Comparison of ENCODE assay signal across 8 cellular contexts in genomic region chr6:37207903-37208456, GRCh38. TPM values are rescaled to one million over a fixed set of nuclear protein-coding genes. Genes with fewer than 3 reads are reported as not detected.
A peak's percentile ranks its signal among the peaks of the same experiment; 100 is the strongest.
DNase-seq lines count a peak whose midpoint lies in the region; ATAC-seq and TF ChIP-seq lines count a peak whose summit lies in the region.

No MANE protein-coding gene starts in this region.

- H3K9me3 ChIP-seq in MM.1S (replicated peaks; ENCODE audit: insufficient read depth, low read length), result no peaks in the 10 kb centered on the region
- no peaks in the 10 kb centered on the region for H3K9me3 ChIP-seq in RWPE2 (ENCODE audit: severe bottlenecking)
- no peaks in the 10 kb centered on the region for H3K9me3 ChIP-seq in testis

- H3K27me3 ChIP-seq in MM.1S (replicated peaks; ENCODE audit: insufficient read depth, low read length), result no peaks in the 10 kb centered on the region
- no peaks in the 10 kb centered on the region for H3K27me3 ChIP-seq in RWPE2 (ENCODE audit: insufficient read depth, poor library complexity, severe bottlenecking)
- no peaks in the 10 kb centered on the region for H3K27me3 ChIP-seq in testis

- peak; percentile 86 for TF ChIP-seq CTCF in MM.1S (IDR thresholded peaks at IDR 0.05; ENCODE audit: low read length)
- TF ChIP-seq CTCF in RWPE2 (IDR thresholded peaks at IDR 0.05; ENCODE audit: poor library complexity, severe bottlenecking), result peak; percentile 78
- peak; percentile 61 to 68 (median 63) for TF ChIP-seq CTCF in testis (IDR thresholded peaks at IDR 0.05)

- H3K27ac Mint-ChIP-seq in activated T-helper 17 cell treated with anti-CD3 and anti-CD28 coated beads, Interleukin-2, amount 50 U/mL, for 72 hours, result peak overlapping the region; percentile 54

- H3K9ac ChIP-seq in MM.1S (ENCODE audit: low read length), result no peak overlapping the region

- H3K27ac ChIP-seq in MM.1S (ENCODE audit: low read length) (no peak overlapping the region), RWPE2 (ENCODE audit: poor library complexity, severe bottlenecking) (no peak overlapping the region), testis (no peak overlapping the region)

- H3K9me3 Mint-ChIP-seq in activated T-helper 17 cell treated with anti-CD3 and anti-CD28 coated beads, Interleukin-2, amount 50 U/mL, for 72 hours, result no peaks in the 10 kb centered on the region

- no peaks in the 10 kb centered on the region for H4K20me1 ChIP-seq in MM.1S (ENCODE audit: insufficient read depth, low read length)

- H3K4me1 ChIP-seq in MM.1S (ENCODE audit: low read length) (peaks cover 6% of the 10 kb centered on the region; the same call in 1 of the 2 replicates), RWPE2 (ENCODE audit: insufficient read depth, poor library complexity, severe bottlenecking) (peaks cover 11% of the 10 kb centered on the region), testis (no peaks in the 10 kb centered on the region)

- peak overlapping the region; percentile 54 for H3K4me3 Mint-ChIP-seq in activated T-helper 17 cell treated with anti-CD3 and anti-CD28 coated beads, Interleukin-2, amount 50 U/mL, for 72 hours

- no peak overlapping the region for H3K4me3 ChIP-seq in MM.1S (ENCODE audit: low read length)
- H3K4me3 ChIP-seq in RWPE2 (ENCODE audit: severe bottlenecking), result no peak overlapping the region
- no peak overlapping the region for H3K4me3 ChIP-seq in testis

- H3K79me2 ChIP-seq in MM.1S (ENCODE audit: low read length), result no peaks in the 10 kb centered on the region

- TF ChIP-seq POLR2A in testis (IDR thresholded peaks at IDR 0.05), result no peak

- H3K27me3 Mint-ChIP-seq in activated T-helper 17 cell treated with anti-CD3 and anti-CD28 coated beads, Interleukin-2, amount 50 U/mL, for 72 hours, result no peaks in the 10 kb centered on the region

- no peaks in the 10 kb centered on the region for H3F3A ChIP-seq in MM.1S (ENCODE audit: insufficient read depth, low read length)

- H2AFZ ChIP-seq in MM.1S (ENCODE audit: low read length), result peak overlapping the region; percentile 43

- H3K9me2 ChIP-seq in MM.1S (replicated peaks; ENCODE audit: insufficient read depth, low read length), result no peaks in the 10 kb centered on the region

- H3K4me1 Mint-ChIP-seq in activated T-helper 17 cell treated with anti-CD3 and anti-CD28 coated beads, Interleukin-2, amount 50 U/mL, for 72 hours, result peaks cover 42% of the 10 kb centered on the region

- no peaks in the 10 kb centered on the region for H3K36me3 ChIP-seq in MM.1S (replicated peaks; ENCODE audit: insufficient read depth, low read length)
- no peaks in the 10 kb centered on the region for H3K36me3 ChIP-seq in RWPE2 (ENCODE audit: low read depth)
- no peaks in the 10 kb centered on the region for H3K36me3 ChIP-seq in testis (ENCODE audit: low read depth, missing control alignments)

- H3K4me2 ChIP-seq in MM.1S (ENCODE audit: low read depth, low read length), result no peak overlapping the region

- intact Hi-C loops in testis (cut with DNase I; ENCODE audit: low total_unique reads), result no loop called here

- WGBS in testis, 2 donors, result 73 to 77% methylated on average over 7 of the region's 7 CpGs

- ATAC-seq in GM18868 (IDR thresholded peaks at IDR 0.05; ENCODE audit: unreplicated experiment), result peak; percentile 60
- peak; percentile 83 for ATAC-seq in RWPE2 (ENCODE audit: low read depth)
- peak; percentile 80 for ATAC-seq in activated T-helper 17 cell treated with anti-CD3 and anti-CD28 coated beads, Interleukin-2, amount 50 U/mL, for 72 hours (replicated peaks)

- no peaks in the 10 kb centered on the region for H3K36me3 Mint-ChIP-seq in activated T-helper 17 cell treated with anti-CD3 and anti-CD28 coated beads, Interleukin-2, amount 50 U/mL, for 72 hours (ENCODE audit: low read depth)

- DNase-seq in A172 (ENCODE audit: low spot score), result peak; percentile 71
- DNase-seq in MM.1S, result peak; percentile 86
- peak; percentile 78 for DNase-seq in RWPE2 (ENCODE audit: low spot score)
- peak; percentile 56 for DNase-seq in fibroblast of the conjunctiva (ENCODE audit: low read depth)
- peak; percentile 33 for DNase-seq in occipital lobe (lab: John Stamatoyannopoulos, UW)
- peak; percentile 91 for DNase-seq in testis

RNA-seq across cellular contexts. Expression of gene PIM1, which starts 38.0 kb away (rescaled TPM):
- 10.6 and 20.7 TPM in 2 replicates for total RNA-seq in A172 (2014; rRNA removed; shearing (Covaris generic))
- 100 to 1,000 TPM; 246 to 403 TPM for total RNA-seq in activated T-helper 17 cell treated with anti-CD3 and anti-CD28 coated beads, Interleukin-2, amount 50 U/mL, for 72 hours
- 22.8 TPM for total RNA-seq in occipital lobe
- total RNA-seq in testis, result 10 to 100 TPM; 20.4 to 30.8 TPM
- polyA plus RNA-seq in testis (ENCODE audit: insufficient read depth, low read depth, low replicate concordance), result 28.0 TPM

RNA-seq across cellular contexts. Expression of gene TBC1D22B, which starts 49.6 kb away (rescaled TPM):
- 3.4 and 4.2 TPM in 2 replicates for total RNA-seq in A172 (2014; rRNA removed; shearing (Covaris generic))
- 10 to 100 TPM; 11.4 to 12.2 TPM for total RNA-seq in activated T-helper 17 cell treated with anti-CD3 and anti-CD28 coated beads, Interleukin-2, amount 50 U/mL, for 72 hours
- total RNA-seq in occipital lobe, result 8.0 TPM
- total RNA-seq in testis, result 10 to 100 TPM; 25.6 to 36.4 TPM
- 23.1 TPM for polyA plus RNA-seq in testis (ENCODE audit: insufficient read depth, low read depth, low replicate concordance)

RNA-seq across cellular contexts. Expression of gene TMEM217, which starts 50.0 kb away (rescaled TPM):
- total RNA-seq in A172 (2014; rRNA removed; shearing (Covaris generic)), result 0.12 and 3.2 TPM in 2 replicates
- total RNA-seq in activated T-helper 17 cell treated with anti-CD3 and anti-CD28 coated beads, Interleukin-2, amount 50 U/mL, for 72 hours, result 1 to 10 TPM; 2.5 to 3.5 TPM
- total RNA-seq in occipital lobe (1.2 TPM), testis (10 to 100 TPM; 13.3 to 16.2 TPM)
- 46.5 TPM for polyA plus RNA-seq in testis (ENCODE audit: insufficient read depth, low read depth, low replicate concordance)

Comparison
In these comparisons a context has a peak if more than half of its experiments do, and no peak if none do; other contexts are left out.
1. DNase-seq: peak in every context shown above with its lines; median percentile 91 in testis; 86 in MM.1S; 78 in RWPE2; 71 in A172; 56 in fibroblast of the conjunctiva; 33 in occipital lobe.
2. RNA of gene PIM1, which starts 38.0 kb away (total RNA-seq): 246 to 403 TPM in activated T-helper 17 cell treated with anti-CD3 and anti-CD28 coated beads, Interleukin-2, amount 50 U/mL, for 72 hours; 20.4 to 30.8 TPM in testis, 22.8 TPM in occipital lobe (single experiment) and 10.6 to 20.7 TPM in A172; every median in the first group is over 4 times any median in the second.
3. Peak in every context shown above with its lines, with median percentiles within 50 percentile points of each other: ATAC-seq and CTCF ChIP-seq.